Comparison of ENCODE assay signal across 17 cellular contexts in genomic region chr10:91891285-91892001, GRCh38. TPM values are rescaled to one million over a fixed set of nuclear protein-coding genes. Genes with fewer than 3 reads are reported as not detected.
DNase-seq lines count a peak whose midpoint lies in the region; FAIRE-seq and TF ChIP-seq lines count a peak whose summit lies in the region.
"Had no signal": no experiment of that assay in that cellular context is flagged by ENCODE, and none has a peak within 500 bp of the region (broad histone marks: within the 10 kb centered on the region; RNA-seq: fewer than 3 reads in every experiment).

No MANE protein-coding gene starts in this region.

- no peak overlapping the region for H3K4me3 Mint-ChIP-seq in MCF 10A (ENCODE audit: unreplicated experiment)
- H3K4me3 Mint-ChIP-seq: effector memory CD8-positive, alpha-beta T cell; stimulated activated effector memory CD8-positive, alpha-beta T cell treated with anti-CD3 and anti-CD28 coated beads, Interleukin-12 subunit alpha, Interleukin-12 subunit beta, amount 100 ng/mL, for 72 hours had no signal

- H3K27ac ChIP-seq in breast epithelium, result no peak overlapping the region
- no peak overlapping the region for H3K27ac ChIP-seq in A673 (ENCODE audit: low read depth, low read length, poor library complexity, severe bottlenecking)
- H3K27ac ChIP-seq in sigmoid colon, result no peak overlapping the region
- H3K27ac ChIP-seq: KMS-11, ovary, RWPE1 had no signal

- H3K36me3 Mint-ChIP-seq in MCF 10A (ENCODE audit: insufficient read depth, unreplicated experiment), result no peaks in the 10 kb centered on the region
- H3K36me3 Mint-ChIP-seq: stimulated activated effector memory CD8-positive, alpha-beta T cell treated with anti-CD3 and anti-CD28 coated beads, Interleukin-12 subunit alpha, Interleukin-12 subunit beta, amount 100 ng/mL, for 72 hours had no signal

- no peak for TF ChIP-seq POLR2A in breast epithelium (IDR thresholded peaks at IDR 0.05)
- no peak for TF ChIP-seq POLR2A in sigmoid colon (IDR thresholded peaks at IDR 0.05)

- no peaks in the 10 kb centered on the region for H3K36me3 ChIP-seq in breast epithelium
- no peaks in the 10 kb centered on the region for H3K36me3 ChIP-seq in A673 (ENCODE audit: insufficient read depth, low read length, poor library complexity, severe bottlenecking)
- H3K36me3 ChIP-seq in sigmoid colon, result no peaks in the 10 kb centered on the region
- H3K36me3 ChIP-seq: ovary had no signal

- no peak overlapping the region for H3K4me3 ChIP-seq in breast epithelium
- H3K4me3 ChIP-seq in fibroblast of the aortic adventitia (ENCODE audit: low read depth, low read length), result no peak overlapping the region
- no peak overlapping the region for H3K4me3 ChIP-seq in A673 (ENCODE audit: low read depth, low read length, poor library complexity, severe bottlenecking)
- no peak overlapping the region for H3K4me3 ChIP-seq in sigmoid colon
- H3K4me3 ChIP-seq: ovary had no signal

- no peaks in the 10 kb centered on the region for H3K9me3 Mint-ChIP-seq in MCF 10A (ENCODE audit: unreplicated experiment)
- H3K9me3 Mint-ChIP-seq: effector memory CD8-positive, alpha-beta T cell; stimulated activated effector memory CD8-positive, alpha-beta T cell treated with anti-CD3 and anti-CD28 coated beads, Interleukin-12 subunit alpha, Interleukin-12 subunit beta, amount 100 ng/mL, for 72 hours had no signal

- H3K4me1 Mint-ChIP-seq in MCF 10A (ENCODE audit: insufficient read depth, unreplicated experiment), result peaks cover 6% of the 10 kb centered on the region

- CTCF ChIA-PET in MCF 10A (lab: Yijun Ruan, JAX) (interaction anchor here (0.6 to 1.6 kb wide), 2 partner anchors 21 to 595 kb away, joined by 3 to 6 read pairs; no protein-coding TSS in a partner anchor), A673 (lab: Charles Lee) (no interaction called here)

- H3K9me3 ChIP-seq in breast epithelium, result no peaks in the 10 kb centered on the region
- H3K9me3 ChIP-seq in A673 (ENCODE audit: low read depth, low read length, poor library complexity, severe bottlenecking), result no peaks in the 10 kb centered on the region
- H3K9me3 ChIP-seq in sigmoid colon, result no peaks in the 10 kb centered on the region
- H3K9me3 ChIP-seq: ovary had no signal

- H3K4me1 ChIP-seq in breast epithelium, result no peaks in the 10 kb centered on the region
- H3K4me1 ChIP-seq in A673 (ENCODE audit: insufficient read depth, low read length, poor library complexity, severe bottlenecking), result peaks cover 8% of the 10 kb centered on the region
- H3K4me1 ChIP-seq in sigmoid colon, result peaks cover 0 to 15% (median 11%) of the 10 kb centered on the region in 4 donors

- H3K27ac Mint-ChIP-seq in MCF 10A (ENCODE audit: low read depth, unreplicated experiment), result no peak overlapping the region
- H3K27ac Mint-ChIP-seq: effector memory CD8-positive, alpha-beta T cell; stimulated activated effector memory CD8-positive, alpha-beta T cell treated with anti-CD3 and anti-CD28 coated beads, Interleukin-12 subunit alpha, Interleukin-12 subunit beta, amount 100 ng/mL, for 72 hours had no signal

- peak; percentile 91 for FAIRE-seq in TTC549 (lab: Jason Lieb, UNC)

- 90 to 92% methylated on average over 1 of the region's 1 CpG for WGBS in sigmoid colon, 2 donors

- TF ChIP-seq CTCF in MCF 10A (IDR thresholded peaks at IDR 0.05; ENCODE audit: unreplicated experiment) (no peak), breast epithelium (IDR thresholded peaks at IDR 0.05) (no peak), fibroblast of the aortic adventitia (IDR thresholded peaks at IDR 0.05; ENCODE audit: insufficient read depth, low read length) (no peak), A673 (conservative IDR thresholded peaks at IDR 0.05; ENCODE audit: low read depth, low read length) (no peak), sigmoid colon (IDR thresholded peaks at IDR 0.05) (no peak)

- intact Hi-C loops in MCF 10A (cut with micrococcal nuclease) (no loop called here), breast epithelium (cut with DNase I; ENCODE audit: low total_unique reads) (no loop called here), A673 (cut with micrococcal nuclease; ENCODE audit: unreplicated experiment) (no loop called here), sigmoid colon (cut with DNase I) (no loop called here)

- H3K27me3 Mint-ChIP-seq in MCF 10A (ENCODE audit: insufficient read depth, unreplicated experiment), result no peaks in the 10 kb centered on the region

- POLR2A ChIA-PET in MCF 10A (lab: Yijun Ruan, JAX), result interaction anchor here (1.5 kb wide), 1 partner anchor 8 kb away, joined by 6 read pairs; no protein-coding TSS in a partner anchor
- POLR2A ChIA-PET in A673 (lab: Charles Lee; ENCODE audit: low non-redundant PET), result no interaction called here

- TF ChIP-seq EP300 in sigmoid colon (IDR thresholded peaks at IDR 0.05), result no peak

- H3K27me3 ChIP-seq in breast epithelium (no peaks in the 10 kb centered on the region), A673 (replicated peaks; ENCODE audit: insufficient read depth, low read depth, low read length, poor library complexity) (no peaks in the 10 kb centered on the region), sigmoid colon (no peaks in the 10 kb centered on the region)
- H3K27me3 ChIP-seq: ovary had no signal

- no TSS peak for BruUV-seq in MCF 10A (replicated peaks; lab: Mats Ljungman, UMichigan)
- no TSS peak for BruUV-seq in A673 (replicated peaks; lab: Mats Ljungman, UMichigan)

- peak; percentile 79 for DNase-seq in MCF 10A (ENCODE audit: unreplicated experiment)
- no peak for DNase-seq in breast epithelium (ENCODE audit: low spot score in 2 of 2)
- peak; percentile 51 for DNase-seq in fibroblast of the aortic adventitia (ENCODE audit: low read depth)
- peak; percentile 35 for DNase-seq in stromal cell of bone marrow (ENCODE audit: low read depth)
- no peak for DNase-seq in A673 (ENCODE audit: low spot score)
- DNase-seq in sigmoid colon, result no peak
- DNase-seq in GDM1 (lab: John Stamatoyannopoulos, UW), result no peak
- DNase-seq: activated CD8-positive, alpha-beta memory T cell treated with anti-CD3 and anti-CD28 coated beads, Interleukin-2, amount 50 U/mL, for 4 hours; amniotic stem cell; DMS79 treated with DMSO at 0.1 percent for 48 hours; effector memory CD8-positive, alpha-beta T cell; mammary epithelial cell; ovary had no signal

RNA-seq across cellular contexts. Expression of gene FGFBP3, which starts 17.8 kb away (rescaled TPM):
- total RNA-seq in MCF 10A (2022) (0.86 and 1.1 TPM in 2 replicates), breast epithelium (1 to 10 TPM in 1 of 3 donors, under 1 TPM in 2; 0.59 to 1.1 (median 0.66) TPM), fibroblast of the aortic adventitia (ENCODE audit: low replicate concordance) (1.2 and 1.8 TPM in 2 replicates), A673 (2021) (4.8 and 5.7 TPM in 2 replicates), sigmoid colon (under 1 TPM in 3 of 4 donors, not detected in 1; 0.16 to 0.71 (median 0.27) TPM)
- polyA plus RNA-seq in sigmoid colon, result 1 to 10 TPM in 1 of 3 donors, under 1 TPM in 2; 0.60 to 1.2 (median 0.69) TPM

RNA-seq across cellular contexts. Expression of gene BTAF1, which starts 32.1 kb away (rescaled TPM):
- 35.5 and 37.0 TPM in 2 replicates for total RNA-seq in MCF 10A (2022)
- total RNA-seq in breast epithelium, result 100 to 1,000 TPM in 1 of 3 donors, 10 to 100 TPM in 2; 51.2 to 105 (median 64.2) TPM
- total RNA-seq in fibroblast of the aortic adventitia (ENCODE audit: low replicate concordance), result 43.0 and 58.6 TPM in 2 replicates
- 42.3 and 43.4 TPM in 2 replicates for total RNA-seq in A673 (2021)
- 10 to 100 TPM; 34.6 to 45.5 (median 35.3) TPM for total RNA-seq in sigmoid colon
- polyA plus RNA-seq in sigmoid colon, result 10 to 100 TPM in 1 of 3 donors, 1 to 10 TPM in 2; 1.8 to 10.7 (median 2.5) TPM

Comparison
In these comparisons a context has a peak if more than half of its experiments do, and no peak if none do; other contexts are left out.
1. DNase-seq: peak in MCF 10A (single experiment), fibroblast of the aortic adventitia (single experiment) and stromal cell of bone marrow (single experiment); none in breast epithelium (0 of 2), A673 (single experiment), sigmoid colon (single experiment) and GDM1 (single experiment).